ENCODE assay signal across 11 cellular contexts in genomic region chr12:116520801-116521471, GRCh38. TPM values are rescaled to one million over a fixed set of nuclear protein-coding genes. Genes with fewer than 3 reads are reported as not detected.
A peak's percentile ranks its signal among the peaks of the same experiment; 100 is the strongest.
DNase-seq lines count a peak whose midpoint lies in the region; ATAC-seq and TF ChIP-seq lines count a peak whose summit lies in the region.
"Had no signal": no experiment of that assay in that cellular context is flagged by ENCODE, and none has a peak within 500 bp of the region (broad histone marks: within the 10 kb centered on the region; RNA-seq: fewer than 3 reads in every experiment).

No MANE protein-coding gene starts in this region.

- DNase-seq in GM03348 (ENCODE audit: low spot score) (peak; percentile 58), SK-N-DZ (ENCODE audit: low spot score) (peak; percentile 50), epithelial cell of esophagus (ENCODE audit: low read depth) (peak; percentile 67), neuronal stem cell (ENCODE audit: low spot score) (no peak), PC-3 (no peak), esophagus muscularis mucosa (ENCODE audit: extremely low spot score) (no peak), NCI-H1436 treated with DMSO at 0.1 percent for 48 hours (lab: John Stamatoyannopoulos, UW) (no peak)
- DNase-seq in stimulated activated effector memory CD8-positive, alpha-beta T cell treated with anti-CD3 and anti-CD28 coated beads, Interleukin-12 subunit alpha, Interleukin-12 subunit beta, amount 100 ng/mL, for 72 hours (ENCODE audit: low spot score in 2 of 2) = no peak
- DNase-seq: DMS153, NCI-H2227 treated with DMSO at 0.1 percent for 48 hours had no signal

- H3K4me1 ChIP-seq in neuronal stem cell (ENCODE audit: control insufficient read depth in 2 of 2, insufficient read depth in 1 of 2, low read depth in 1 of 2, low read length in 2 of 2) (peaks cover 0 to 16% of the 10 kb centered on the region in 2 donors), PC-3 (ENCODE audit: insufficient read depth, low read length) (peaks cover 22% of the 10 kb centered on the region), esophagus muscularis mucosa (peaks cover 10 to 17% (median 15%) of the 10 kb centered on the region in 4 donors)

- BruUV-seq in PC-3 (replicated peaks; lab: Mats Ljungman, UMichigan) = no TSS peak

- H3K9ac ChIP-seq in neuronal stem cell (ENCODE audit: low read depth, low read length, poor library complexity) (peak overlapping the region; percentile 1), PC-3 (ENCODE audit: low read length) (no peak overlapping the region)

- H2AFZ ChIP-seq in neuronal stem cell (ENCODE audit: low read length) = peak overlapping the region; percentile 13
- H2AFZ ChIP-seq in PC-3 (ENCODE audit: low read length) = no peak overlapping the region

- TF ChIP-seq CTCF in epithelial cell of esophagus (IDR thresholded peaks at IDR 0.05; ENCODE audit: insufficient read depth, low read depth, low read length, missing control alignments) (no peak), PC-3 (conservative IDR thresholded peaks at IDR 0.05; ENCODE audit: low read depth, low read length) (no peak), esophagus muscularis mucosa (IDR thresholded peaks at IDR 0.05) (no peak)

- intact Hi-C loops in PC-3 (cut with micrococcal nuclease) (loop anchor here (10.0 kb wide), 1 partner anchor 174 kb away; no protein-coding TSS in a partner anchor), esophagus muscularis mucosa (cut with DNase I) (no loop called here)

- no peaks in the 10 kb centered on the region for H3K36me3 ChIP-seq in neuronal stem cell (replicated peaks in 1 of 2; ENCODE audit: control insufficient read depth in 2 of 2, insufficient read depth in 2 of 2, low read length in 2 of 2)
- H3K36me3 ChIP-seq in PC-3 (ENCODE audit: low read depth, low read length) = no peaks in the 10 kb centered on the region
- H3K36me3 ChIP-seq in esophagus muscularis mucosa = no peaks in the 10 kb centered on the region

- H4K91ac ChIP-seq in neuronal stem cell (ENCODE audit: low read depth, low read length, poor library complexity) = peak overlapping the region; percentile 64

- H3K27me3 ChIP-seq in neuronal stem cell (ENCODE audit: control insufficient read depth in 3 of 3, insufficient read depth in 3 of 3, low read depth in 1 of 3, low read length in 3 of 3) = peaks cover 0 to 10% (median 0%) of the 10 kb centered on the region in 3 experiments
- no peaks in the 10 kb centered on the region for H3K27me3 ChIP-seq in PC-3 (ENCODE audit: low read length)
- no peaks in the 10 kb centered on the region for H3K27me3 ChIP-seq in esophagus muscularis mucosa

- CTCF ChIA-PET in PC-3 (lab: Charles Lee) = no interaction called here

- H3K9me3 Mint-ChIP-seq in stimulated activated effector memory CD8-positive, alpha-beta T cell treated with anti-CD3 and anti-CD28 coated beads, Interleukin-12 subunit alpha, Interleukin-12 subunit beta, amount 100 ng/mL, for 72 hours = no peaks in the 10 kb centered on the region

- TF ChIP-seq POLR2A in esophagus muscularis mucosa (IDR thresholded peaks at IDR 0.05; ENCODE audit: low read depth) = no peak

- H3K4me2 ChIP-seq in neuronal stem cell (ENCODE audit: insufficient read depth, low read length, poor library complexity, severe bottlenecking) (no peak overlapping the region), PC-3 (ENCODE audit: low read length) (no peak overlapping the region)

- POLR2A ChIA-PET in PC-3 (lab: Charles Lee; ENCODE audit: unreplicated experiment) = no interaction called here

- WGBS in neuronal stem cell (ENCODE audit: extremely low coverage in 2 of 2, insufficient read length in 2 of 2, insufficient replicate concordance in 1 of 2), 2 donors = no CpG with 5 or more reads among the region's 15 CpGs
- 72% methylated on average over 15 of the region's 15 CpGs for WGBS in esophagus muscularis mucosa

- TF ChIP-seq EP300 in esophagus muscularis mucosa (IDR thresholded peaks at IDR 0.05) = no peak

- no peak overlapping the region for H3K4me3 Mint-ChIP-seq in stimulated activated effector memory CD8-positive, alpha-beta T cell treated with anti-CD3 and anti-CD28 coated beads, Interleukin-12 subunit alpha, Interleukin-12 subunit beta, amount 100 ng/mL, for 72 hours

- no peaks in the 10 kb centered on the region for H3K9me2 ChIP-seq in PC-3 (replicated peaks; ENCODE audit: low read length)

- no peak overlapping the region for H3K27ac ChIP-seq in neuronal stem cell (replicated peaks; ENCODE audit: low read length)
- no peak overlapping the region for H3K27ac ChIP-seq in PC-3 (ENCODE audit: low read length)
- no peak overlapping the region for H3K27ac ChIP-seq in esophagus muscularis mucosa (replicated peaks in 1 of 4)

- H3K4ac ChIP-seq in neuronal stem cell (ENCODE audit: low read length) = no peak overlapping the region

- H3K9me3 ChIP-seq in neuronal stem cell (replicated peaks in 1 of 2; ENCODE audit: control insufficient read depth in 2 of 2, insufficient read depth in 1 of 2, low read depth in 1 of 2, low read length in 2 of 2) = peaks cover 0 to 2% of the 10 kb centered on the region in 2 donors
- no peaks in the 10 kb centered on the region for H3K9me3 ChIP-seq in PC-3 (ENCODE audit: low read length)
- H3K9me3 ChIP-seq in esophagus muscularis mucosa = no peaks in the 10 kb centered on the region

- no peaks in the 10 kb centered on the region for H4K20me1 ChIP-seq in PC-3 (ENCODE audit: low read length)

- H3F3A ChIP-seq in PC-3 (ENCODE audit: low read length, unreplicated experiment) = peaks cover 2% of the 10 kb centered on the region

- no peak overlapping the region for H2BK15ac ChIP-seq in neuronal stem cell (ENCODE audit: low read length)

- H2AK5ac ChIP-seq in neuronal stem cell (ENCODE audit: low read depth, low read length) = no peak overlapping the region

- ATAC-seq in PC-3 = no peak
- no peak for ATAC-seq in stimulated activated effector memory CD8-positive, alpha-beta T cell treated with anti-CD3 and anti-CD28 coated beads, Interleukin-12 subunit alpha, Interleukin-12 subunit beta, amount 100 ng/mL, for 72 hours
- ATAC-seq: left lobe of liver had no signal

- H3K79me2 ChIP-seq in PC-3 (ENCODE audit: low read length) = no peaks in the 10 kb centered on the region

- H3K23ac ChIP-seq in neuronal stem cell (ENCODE audit: low read depth, low read length, poor library complexity) = peak overlapping the region; percentile 18

- H2BK120ac ChIP-seq in neuronal stem cell (ENCODE audit: low read depth, low read length) = no peak overlapping the region

- peak overlapping the region; percentile 67 for H3K18ac ChIP-seq in neuronal stem cell (ENCODE audit: low read length)

- H3K27ac Mint-ChIP-seq in stimulated activated effector memory CD8-positive, alpha-beta T cell treated with anti-CD3 and anti-CD28 coated beads, Interleukin-12 subunit alpha, Interleukin-12 subunit beta, amount 100 ng/mL, for 72 hours = no peak overlapping the region

- no peak overlapping the region for H2BK12ac ChIP-seq in neuronal stem cell (ENCODE audit: low read length)

- no peak overlapping the region for H4K8ac ChIP-seq in neuronal stem cell (ENCODE audit: low read depth, low read length)

- H3K14ac ChIP-seq in neuronal stem cell (ENCODE audit: low read length) = peak overlapping the region; percentile 82

- H3K4me1 Mint-ChIP-seq in stimulated activated effector memory CD8-positive, alpha-beta T cell treated with anti-CD3 and anti-CD28 coated beads, Interleukin-12 subunit alpha, Interleukin-12 subunit beta, amount 100 ng/mL, for 72 hours = peaks cover 15% of the 10 kb centered on the region

- no peaks in the 10 kb centered on the region for H3K79me1 ChIP-seq in neuronal stem cell (ENCODE audit: low read depth, low read length)

- no peak overlapping the region for H2BK5ac ChIP-seq in neuronal stem cell (ENCODE audit: low read length)

- no peaks in the 10 kb centered on the region for H3K36me3 Mint-ChIP-seq in stimulated activated effector memory CD8-positive, alpha-beta T cell treated with anti-CD3 and anti-CD28 coated beads, Interleukin-12 subunit alpha, Interleukin-12 subunit beta, amount 100 ng/mL, for 72 hours

- H3K4me3 ChIP-seq in epithelial cell of esophagus (ENCODE audit: low read length) (no peak overlapping the region), neuronal stem cell (ENCODE audit: low read length in 2 of 2) (no peak overlapping the region), PC-3 (ENCODE audit: low read length) (no peak overlapping the region), esophagus muscularis mucosa (no peak overlapping the region)

RNA-seq across cellular contexts. Expression of gene MAP1LC3B2, which starts 38.2 kb away (rescaled TPM):
- polyA plus RNA-seq in SK-N-DZ (2014; cell fraction: cytosol; rRNA removed) = not detected in 2 replicates
- not detected in 2 replicates for polyA plus RNA-seq in SK-N-DZ (2014; cell fraction: nucleus; rRNA removed)
- 1.5 TPM for polyA plus RNA-seq in neuronal stem cell (2013, experiment 1 of 2)
- 1.5 TPM for polyA plus RNA-seq in neuronal stem cell (2013, experiment 2 of 2)
- total RNA-seq in PC-3 (2014; rRNA removed) = not detected in 2 replicates
- 1 to 10 TPM in 2 of 4 donors, under 1 TPM in 1, not detected in 1; 0.83 to 3.0 (median 1.8) TPM for total RNA-seq in esophagus muscularis mucosa
- total RNA-seq: left lobe of liver had no signal

Comparison
In these comparisons a context has a peak if more than half of its experiments do, and no peak if none do; other contexts are left out.
1. DNase-seq: peak in GM03348 (single experiment), SK-N-DZ (single experiment) and epithelial cell of esophagus (single experiment); none in neuronal stem cell (single experiment), PC-3 (single experiment), esophagus muscularis mucosa (single experiment), NCI-H1436 treated with DMSO at 0.1 percent for 48 hours (single experiment) and stimulated activated effector memory CD8-positive, alpha-beta T cell treated with anti-CD3 and anti-CD28 coated beads, Interleukin-12 subunit alpha, Interleukin-12 subunit beta, amount 100 ng/mL, for 72 hours (0 of 2).